Comparison of ENCODE assay signal across 15 cellular contexts in genomic region chr7:5624386-5625365, GRCh38. TPM values are rescaled to one million over a fixed set of nuclear protein-coding genes. Genes with fewer than 3 reads are reported as not detected.
DNase-seq lines count a peak whose midpoint lies in the region; FAIRE-seq and TF ChIP-seq lines count a peak whose summit lies in the region.
"Had no signal": no experiment of that assay in that cellular context is flagged by ENCODE, and none has a peak within 500 bp of the region (broad histone marks: within the 10 kb centered on the region; RNA-seq: fewer than 3 reads in every experiment).

No MANE protein-coding gene starts in this region.

- H4K20me1 ChIP-seq in astrocyte (ENCODE audit: insufficient read depth, low read length), result peaks cover 17% of the 10 kb centered on the region

- DNase-seq in A673 (ENCODE audit: low spot score), result no peak
- DNase-seq in astrocyte (ENCODE audit: low read depth), result no peak
- DNase-seq in neuronal stem cell (ENCODE audit: low spot score), result no peak
- DNase-seq in globus pallidus (ENCODE audit: low spot score), result no peak
- no peak for DNase-seq in BE2C
- DNase-seq in nephron progenitor cell, result no peak
- no peak for DNase-seq in NCI-H1105 (lab: John Stamatoyannopoulos, UW)
- DNase-seq: CD8-positive, alpha-beta memory T cell; NCI-H1048; NCI-H2081 treated with DMSO at 0.1 percent for 48 hours; NCI-H510A treated with DMSO at 0.1 percent for 48 hours; NCI-H82 had no signal

- H3K79me2 ChIP-seq in ACC112 (ENCODE audit: control insufficient read depth, insufficient read depth, low read length, unreplicated experiment) (no peaks in the 10 kb centered on the region), astrocyte (ENCODE audit: insufficient read depth, low read length) (peaks cover 21% of the 10 kb centered on the region)

- no peak overlapping the region for H2AK5ac ChIP-seq in neuronal stem cell (ENCODE audit: low read depth, low read length)

- H3K4me1 ChIP-seq in A673 (ENCODE audit: insufficient read depth, low read length, poor library complexity, severe bottlenecking) (peaks cover 4% of the 10 kb centered on the region), ACC112 (ENCODE audit: control insufficient read depth, insufficient read depth, low read length, unreplicated experiment) (peaks cover 15% of the 10 kb centered on the region), astrocyte (ENCODE audit: insufficient read depth, low read length) (peaks cover 18% of the 10 kb centered on the region), neuronal stem cell (ENCODE audit: control insufficient read depth in 2 of 2, insufficient read depth in 1 of 2, low read depth in 1 of 2, low read length in 2 of 2) (peaks cover 8 to 16% of the 10 kb centered on the region in 2 donors), BE2C (peaks cover 25% of the 10 kb centered on the region)

- no peak overlapping the region for H4K8ac ChIP-seq in neuronal stem cell (ENCODE audit: low read depth, low read length)

- no peak overlapping the region for H4K91ac ChIP-seq in neuronal stem cell (ENCODE audit: low read depth, low read length, poor library complexity)

- no TSS peak for BruUV-seq in A673 (replicated peaks; lab: Mats Ljungman, UMichigan)

- H3K9me3 ChIP-seq in A673 (ENCODE audit: low read depth, low read length, poor library complexity, severe bottlenecking) (no peaks in the 10 kb centered on the region), astrocyte (ENCODE audit: insufficient read depth, low read depth, low read length) (no peaks in the 10 kb centered on the region), neuronal stem cell (replicated peaks in 1 of 2; ENCODE audit: control insufficient read depth in 2 of 2, insufficient read depth in 1 of 2, low read depth in 1 of 2, low read length in 2 of 2) (no peaks in the 10 kb centered on the region), BE2C (no peaks in the 10 kb centered on the region; the same call in 1 of the 2 replicates)
- H3K9me3 ChIP-seq: BLaER1 had no signal

- H3K23ac ChIP-seq in neuronal stem cell (ENCODE audit: low read depth, low read length, poor library complexity), result peak overlapping the region; percentile 87

- no peak overlapping the region for H2BK15ac ChIP-seq in neuronal stem cell (ENCODE audit: low read length)

- H3K4me3 ChIP-seq in A673 (ENCODE audit: low read depth, low read length, poor library complexity, severe bottlenecking) (no peak overlapping the region), ACC112 (ENCODE audit: low read depth, low read length) (no peak overlapping the region), astrocyte (ENCODE audit: insufficient read depth, low read depth, low read length) (no peak overlapping the region), neuronal stem cell (ENCODE audit: low read length in 2 of 2) (no peak overlapping the region), BE2C (ENCODE audit: low read depth, low read length) (no peak overlapping the region)
- H3K4me3 ChIP-seq: BLaER1 had no signal

- no CpG with 5 or more reads among the region's 21 CpGs for WGBS in neuronal stem cell (ENCODE audit: extremely low coverage in 2 of 2, insufficient read length in 2 of 2, insufficient replicate concordance in 1 of 2), 2 donors

- TF ChIP-seq CTCF in A673 (conservative IDR thresholded peaks at IDR 0.05; ENCODE audit: low read depth, low read length) (no peak), astrocyte (IDR thresholded peaks at IDR 0.05; ENCODE audit: insufficient read depth, low read depth, low read length) (no peak), BE2C (IDR thresholded peaks at IDR 0.05; ENCODE audit: low read depth, low read length) (no peak), nephron progenitor cell (IDR thresholded peaks at IDR 0.05) (no peak)

- H3K4me2 ChIP-seq in astrocyte (ENCODE audit: low read length) (no peak overlapping the region), neuronal stem cell (ENCODE audit: insufficient read depth, low read length, poor library complexity, severe bottlenecking) (no peak overlapping the region)
- H3K4me2 ChIP-seq: BLaER1, KMS-11 had no signal

- POLR2A ChIA-PET in A673 (lab: Charles Lee; ENCODE audit: low non-redundant PET), result no interaction called here

- H2AFZ ChIP-seq in ACC112 (ENCODE audit: low read length, unreplicated experiment), result no peak overlapping the region
- H2AFZ ChIP-seq in astrocyte (ENCODE audit: low read depth, low read length), result no peak overlapping the region
- H2AFZ ChIP-seq in neuronal stem cell (ENCODE audit: low read length), result no peak overlapping the region

- peak overlapping the region; percentile 95 for H3K27ac Mint-ChIP-seq in astrocyte (ENCODE audit: unreplicated experiment)
- no peak overlapping the region for H3K27ac Mint-ChIP-seq in nephron progenitor cell

- H3K27me3 ChIP-seq in A673 (replicated peaks; ENCODE audit: insufficient read depth, low read depth, low read length, poor library complexity), result no peaks in the 10 kb centered on the region
- H3K27me3 ChIP-seq in ACC112 (ENCODE audit: insufficient read depth, low read length), result no peaks in the 10 kb centered on the region
- no peaks in the 10 kb centered on the region for H3K27me3 ChIP-seq in astrocyte (ENCODE audit: insufficient read depth, low read length)
- no peaks in the 10 kb centered on the region for H3K27me3 ChIP-seq in neuronal stem cell (ENCODE audit: control insufficient read depth in 3 of 3, insufficient read depth in 3 of 3, low read depth in 1 of 3, low read length in 3 of 3)
- H3K27me3 ChIP-seq in BE2C, result no peaks in the 10 kb centered on the region
- H3K27me3 ChIP-seq: BLaER1 had no signal

- FAIRE-seq in astrocyte (lab: Jason Lieb, UNC), result no peak

- H3K36me3 Mint-ChIP-seq in astrocyte (ENCODE audit: low read depth, unreplicated experiment) (peaks cover 2% of the 10 kb centered on the region), nephron progenitor cell (ENCODE audit: low read depth) (peaks cover 35% of the 10 kb centered on the region)

- H3K4ac ChIP-seq in neuronal stem cell (ENCODE audit: low read length), result no peak overlapping the region

- H3K27me3 Mint-ChIP-seq in astrocyte (ENCODE audit: low read depth, unreplicated experiment), result no peaks in the 10 kb centered on the region
- H3K27me3 Mint-ChIP-seq in nephron progenitor cell (ENCODE audit: low read depth, poor library complexity), result peaks cover 3% of the 10 kb centered on the region
- H3K27me3 Mint-ChIP-seq: CD8-positive, alpha-beta memory T cell had no signal

- H3K4me1 Mint-ChIP-seq in astrocyte (ENCODE audit: low read depth, unreplicated experiment), result peaks cover 26% of the 10 kb centered on the region
- H3K4me1 Mint-ChIP-seq in nephron progenitor cell, result peaks cover 46% of the 10 kb centered on the region

- H3K9ac ChIP-seq in astrocyte (ENCODE audit: low read length) (no peak overlapping the region), neuronal stem cell (ENCODE audit: low read depth, low read length, poor library complexity) (no peak overlapping the region)
- H3K9ac ChIP-seq: BLaER1, KMS-11 had no signal

- H2BK12ac ChIP-seq in neuronal stem cell (ENCODE audit: low read length), result no peak overlapping the region

- H2BK120ac ChIP-seq in neuronal stem cell (ENCODE audit: low read depth, low read length), result no peak overlapping the region

- peak overlapping the region; percentile 90 for H3K14ac ChIP-seq in neuronal stem cell (ENCODE audit: low read length)

- CTCF ChIA-PET in A673 (lab: Charles Lee), result no interaction called here

- H3K36me3 ChIP-seq in A673 (ENCODE audit: insufficient read depth, low read length, poor library complexity, severe bottlenecking), result peaks cover 30% of the 10 kb centered on the region
- no peaks in the 10 kb centered on the region for H3K36me3 ChIP-seq in ACC112 (ENCODE audit: insufficient read depth, low read length)
- H3K36me3 ChIP-seq in astrocyte (ENCODE audit: insufficient read depth, low read length), result peaks cover 6% of the 10 kb centered on the region
- peaks cover 28 to 68% of the 10 kb centered on the region in 2 donors for H3K36me3 ChIP-seq in neuronal stem cell (replicated peaks in 1 of 2; ENCODE audit: control insufficient read depth in 2 of 2, insufficient read depth in 2 of 2, low read length in 2 of 2)
- H3K36me3 ChIP-seq in BE2C, result peaks cover 45% of the 10 kb centered on the region

- intact Hi-C loops in A673 (cut with micrococcal nuclease; ENCODE audit: unreplicated experiment), result no loop called here

- H3K4me3 Mint-ChIP-seq in astrocyte (ENCODE audit: unreplicated experiment), result peak overlapping the region; percentile 20
- H3K4me3 Mint-ChIP-seq in nephron progenitor cell, result no peak overlapping the region
- H3K4me3 Mint-ChIP-seq: CD8-positive, alpha-beta memory T cell had no signal

- peaks cover 2% of the 10 kb centered on the region for H3K79me1 ChIP-seq in neuronal stem cell (ENCODE audit: low read depth, low read length)

- H3K18ac ChIP-seq in neuronal stem cell (ENCODE audit: low read length), result no peak overlapping the region

- H3K27ac ChIP-seq in A673 (ENCODE audit: low read depth, low read length, poor library complexity, severe bottlenecking), result peak overlapping the region; percentile 42
- peak overlapping the region; percentile 40; the same call in 1 of the 2 replicates for H3K27ac ChIP-seq in ACC112 (ENCODE audit: low read depth, low read length)
- H3K27ac ChIP-seq in astrocyte (ENCODE audit: low read depth, low read length), result peak overlapping the region; percentile 54
- H3K27ac ChIP-seq in neuronal stem cell (replicated peaks; ENCODE audit: low read length), result no peak overlapping the region
- H3K27ac ChIP-seq: BLaER1, KMS-11 had no signal

- no peak overlapping the region for H2BK5ac ChIP-seq in neuronal stem cell (ENCODE audit: low read length)

- H3K9me3 Mint-ChIP-seq in astrocyte (ENCODE audit: unreplicated experiment), result no peaks in the 10 kb centered on the region
- no peaks in the 10 kb centered on the region for H3K9me3 Mint-ChIP-seq in nephron progenitor cell
- H3K9me3 Mint-ChIP-seq: CD8-positive, alpha-beta memory T cell had no signal

RNA-seq across cellular contexts. Expression of gene FSCN1, which starts 32.1 kb away (rescaled TPM):
- total RNA-seq in A673 (2021) (475 and 479 TPM in 2 replicates), astrocyte (629 and 685 TPM in 2 replicates)
- polyA plus RNA-seq in neuronal stem cell (2013, experiment 1 of 2), result 203 TPM
- 202 TPM for polyA plus RNA-seq in neuronal stem cell (2013, experiment 2 of 2)
- polyA plus RNA-seq in BE2C (2012; ENCODE audit: insufficient read depth, insufficient read length, low read depth), result 1,215 TPM
